Comparison of ENCODE assay signal across 9 cellular contexts in the genomic region with DNA sequence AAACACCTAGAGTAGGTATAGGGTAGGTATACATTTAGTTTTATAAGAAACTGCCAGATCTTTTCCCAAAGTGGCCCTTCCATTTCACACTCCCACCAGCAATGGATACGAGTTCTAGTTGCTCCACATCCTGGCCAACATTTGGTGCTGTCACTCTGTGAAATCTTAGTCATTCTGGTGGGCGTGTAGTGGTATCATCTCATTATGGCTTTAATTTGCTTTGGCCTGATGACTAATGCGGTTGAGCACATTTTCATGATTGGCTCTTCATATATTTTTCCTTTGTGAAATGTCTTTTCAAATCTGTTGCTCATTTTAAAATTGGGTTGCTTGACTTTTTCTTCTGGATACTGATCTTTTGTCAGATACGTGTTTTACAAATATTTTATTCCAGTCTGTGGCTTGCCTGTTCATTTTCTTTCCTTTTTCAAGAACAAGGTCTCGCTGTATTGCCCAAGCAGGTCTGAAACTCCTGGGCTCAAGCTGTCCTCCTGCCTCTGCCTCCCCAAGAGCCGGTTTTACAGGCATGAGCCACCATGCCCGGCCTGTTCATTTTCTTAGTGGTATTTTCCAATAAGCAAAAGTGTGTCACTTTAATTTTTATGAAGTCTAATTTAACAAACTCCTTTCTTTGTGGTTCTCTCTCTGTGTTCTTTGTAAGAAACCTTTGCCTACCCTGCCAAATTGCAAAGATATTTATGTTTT.
DNase-seq lines count a peak whose midpoint lies in the region; ATAC-seq and TF ChIP-seq lines count a peak whose summit lies in the region.
"Had no signal": no experiment of that assay in that cellular context is flagged by ENCODE, and none has a peak within 500 bp of the region (broad histone marks: within the 10 kb centered on the region; RNA-seq: fewer than 3 reads in every experiment).

No MANE protein-coding gene starts in this region.

- peaks cover 7% of the 10 kb centered on the region for H3K36me3 Mint-ChIP-seq in activated CD4-positive, alpha-beta T cell treated with anti-CD3 and anti-CD28 coated beads for 36 hours (ENCODE audit: low read depth)
- peaks cover 7% of the 10 kb centered on the region for H3K36me3 Mint-ChIP-seq in activated CD4-positive, alpha-beta T cell treated with anti-CD3 and anti-CD28 coated beads, Interleukin-2, amount 10 ng/mL, durations not matched to agents 24 days and 14 days (ENCODE audit: low read depth)
- H3K36me3 Mint-ChIP-seq in H9 (ENCODE audit: insufficient read depth in 1 of 3, low read depth in 3 of 3), result peaks cover 0 to 22% (median 0%) of the 10 kb centered on the region in 3 experiments; a peak in 4 of 7 replicates

- no peaks in the 10 kb centered on the region for H3K9me3 ChIP-seq in H9 (ENCODE audit: control insufficient read depth, low read depth, low read length)

- WGBS in H9 (ENCODE audit: extremely low coverage, insufficient read length, low lambda C conversion rate), result no CpG with 5 or more reads among the region's 7 CpGs

- TF ChIP-seq CTCF in fibroblast of mammary gland (conservative IDR thresholded peaks at IDR 0.05; ENCODE audit: control insufficient read depth, insufficient read depth, low read depth, low read length) (no peak), H9 (conservative IDR thresholded peaks at IDR 0.05) (no peak)

- H3K9me3 Mint-ChIP-seq in activated CD4-positive, alpha-beta T cell treated with anti-CD3 and anti-CD28 coated beads for 36 hours (ENCODE audit: low read depth), result peaks cover 6% of the 10 kb centered on the region
- H3K9me3 Mint-ChIP-seq in activated CD4-positive, alpha-beta T cell treated with anti-CD3 and anti-CD28 coated beads, Interleukin-2, amount 10 ng/mL, durations not matched to agents 24 days and 14 days, result peaks cover 9% of the 10 kb centered on the region
- peaks cover 2 to 6% of the 10 kb centered on the region in 2 experiments; a peak in 2 of 5 replicates for H3K9me3 Mint-ChIP-seq in H9

- H2BK20ac ChIP-seq in H9 (ENCODE audit: low read depth, low read length, poor library complexity, severe bottlenecking), result no peak overlapping the region

- intact Hi-C loops in activated CD4-positive, alpha-beta T cell treated with anti-CD3 and anti-CD28 coated beads for 36 hours (cut with DNase I, micrococcal nuclease), result loop anchor here (1.0 to 10.0 kb wide), 7 partner anchors 8 to 510 kb away; no protein-coding TSS in a partner anchor
- intact Hi-C loops in activated CD4-positive, alpha-beta T cell treated with anti-CD3 and anti-CD28 coated beads, Interleukin-2, amount 10 ng/mL, durations not matched to agents 24 days and 14 days (cut with micrococcal nuclease), result loop anchor here (1.0 to 5.0 kb wide), 4 partner anchors 9 to 334 kb away; no protein-coding TSS in a partner anchor

- H2BK12ac ChIP-seq in H9 (ENCODE audit: insufficient read length, low read depth, low read length), result no peak overlapping the region

- no peak overlapping the region for H3K56ac ChIP-seq in H9 (ENCODE audit: insufficient read length, low read depth, low read length)

- H3K9ac ChIP-seq in H9 (ENCODE audit: extremely low read depth, insufficient read length, low read length), result no peak overlapping the region

- H3K4ac ChIP-seq in H9 (ENCODE audit: low read depth, low read length), result no peak overlapping the region

- H3K23me2 ChIP-seq in H9 (ENCODE audit: insufficient read length, low read depth, low read length, poor library complexity, severe bottlenecking), result no peaks in the 10 kb centered on the region

- H3T11ph ChIP-seq in H9 (ENCODE audit: low read length), result no peak overlapping the region

- POLR2A ChIA-PET in activated CD4-positive, alpha-beta T cell treated with anti-CD3 and anti-CD28 coated beads for 36 hours (lab: Charles Lee), result no interaction called here

- H3K23ac ChIP-seq in H9 (ENCODE audit: insufficient read length, low read depth, low read length), result no peak overlapping the region

- no peak overlapping the region for H4K8ac ChIP-seq in H9 (replicated peaks; ENCODE audit: insufficient read length, low read depth, low read length)

- no peak overlapping the region for H2BK15ac ChIP-seq in H9 (ENCODE audit: low read depth, low read length)

- no peak overlapping the region for H3K27ac ChIP-seq in H9 (ENCODE audit: insufficient read length, low read depth, low read length)

- no peaks in the 10 kb centered on the region for H3K4me1 ChIP-seq in H9 (ENCODE audit: insufficient read depth, low read length)

- H2AFZ ChIP-seq in H9 (ENCODE audit: low read length), result no peak overlapping the region

- in situ Hi-C loops in G401 (cut with HindIII; ENCODE audit: low sequenced_read_pairs), result no loop called here

- H3K4me3 ChIP-seq in fibroblast of mammary gland (ENCODE audit: control insufficient read depth, low read depth, low read length), result no peak overlapping the region

- no peak overlapping the region for H3K4me2 ChIP-seq in H9 (ENCODE audit: insufficient read depth, insufficient read length, low read length)

- CTCF ChIA-PET in activated CD4-positive, alpha-beta T cell treated with anti-CD3 and anti-CD28 coated beads for 36 hours (lab: Charles Lee), result interaction anchor here (0.7 to 4.9 kb wide), 7 partner anchors 17 to 162 kb away, joined by 3 to 53 read pairs (median 13); no protein-coding TSS in a partner anchor

- no peak overlapping the region for H2BK120ac ChIP-seq in H9 (ENCODE audit: low read depth, low read length, poor library complexity, severe bottlenecking)

- H3K79me1 ChIP-seq in H9 (ENCODE audit: insufficient read depth, low read depth, low read length, poor library complexity, severe bottlenecking), result no peaks in the 10 kb centered on the region

- H2BK5ac ChIP-seq in H9 (ENCODE audit: insufficient read length, low read length), result no peak overlapping the region

- DNase-seq in activated CD4-positive, alpha-beta T cell treated with anti-CD3 and anti-CD28 coated beads for 36 hours, result peak; percentile 66
- no peak for DNase-seq in activated CD4-positive, alpha-beta T cell treated with anti-CD3 and anti-CD28 coated beads, Interleukin-2, amount 50 U/mL, for 1 hour
- DNase-seq in activated CD4-positive, alpha-beta T cell treated with anti-CD3 and anti-CD28 coated beads, Interleukin-2, amount 10 ng/mL, durations not matched to agents 24 days and 14 days, result peak; percentile 73
- DNase-seq in fibroblast of mammary gland (ENCODE audit: low read depth), result peak; percentile 98
- DNase-seq in stromal cell of bone marrow (ENCODE audit: low read depth), result peak; percentile 92
- no peak for DNase-seq in G401 (ENCODE audit: low spot score)
- no peak for DNase-seq in H9

- no peak overlapping the region for H4K91ac ChIP-seq in H9 (ENCODE audit: insufficient read length, low read depth, low read length)

- no peak overlapping the region for H3K14ac ChIP-seq in H9 (ENCODE audit: insufficient read depth, low read length)

- no peaks in the 10 kb centered on the region for H4K20me1 ChIP-seq in H9 (ENCODE audit: control insufficient read depth, insufficient read depth, insufficient read length)

- H2AK5ac ChIP-seq in H9 (ENCODE audit: insufficient read length, low read length), result no peak overlapping the region

- H3K27me3 Mint-ChIP-seq in activated CD4-positive, alpha-beta T cell treated with anti-CD3 and anti-CD28 coated beads for 36 hours, result no peaks in the 10 kb centered on the region
- H3K27me3 Mint-ChIP-seq in activated CD4-positive, alpha-beta T cell treated with anti-CD3 and anti-CD28 coated beads, Interleukin-2, amount 10 ng/mL, durations not matched to agents 24 days and 14 days, result no peaks in the 10 kb centered on the region
- H3K27me3 Mint-ChIP-seq in H9 (ENCODE audit: low read depth), result no peaks in the 10 kb centered on the region

- peak; percentile 59 for ATAC-seq in activated CD4-positive, alpha-beta T cell treated with anti-CD3 and anti-CD28 coated beads for 36 hours
- no peak for ATAC-seq in GM19035 (IDR thresholded peaks at IDR 0.05; ENCODE audit: unreplicated experiment)

- no peaks in the 10 kb centered on the region; the same call in 1 of the 2 replicates for H3K79me2 ChIP-seq in H9 (ENCODE audit: insufficient read depth, low read length)

- no peak overlapping the region for H4K5ac ChIP-seq in H9 (ENCODE audit: insufficient read length, low read depth, low read length)

- H3K4me3 Mint-ChIP-seq in activated CD4-positive, alpha-beta T cell treated with anti-CD3 and anti-CD28 coated beads for 36 hours, result peak overlapping the region; percentile 50
- peak overlapping the region; percentile 84 for H3K4me3 Mint-ChIP-seq in activated CD4-positive, alpha-beta T cell treated with anti-CD3 and anti-CD28 coated beads, Interleukin-2, amount 10 ng/mL, durations not matched to agents 24 days and 14 days
- H3K4me3 Mint-ChIP-seq in H9, result no peak overlapping the region
- H3K4me3 Mint-ChIP-seq: neural crest cell had no signal

- H3K18ac ChIP-seq in H9 (ENCODE audit: insufficient read length, low read depth, low read length), result no peak overlapping the region

- H3K27ac Mint-ChIP-seq in activated CD4-positive, alpha-beta T cell treated with anti-CD3 and anti-CD28 coated beads for 36 hours, result peak overlapping the region; percentile 88
- H3K27ac Mint-ChIP-seq in activated CD4-positive, alpha-beta T cell treated with anti-CD3 and anti-CD28 coated beads, Interleukin-2, amount 10 ng/mL, durations not matched to agents 24 days and 14 days, result peak overlapping the region; percentile 94
- H3K27ac Mint-ChIP-seq in H9, result peak overlapping the region in 1 of 3 experiments; percentile 92; a peak in 1 of 7 replicates

- H3K27me3 ChIP-seq in H9 (ENCODE audit: insufficient read depth, low read length), result no peaks in the 10 kb centered on the region

- H3K4me1 Mint-ChIP-seq in activated CD4-positive, alpha-beta T cell treated with anti-CD3 and anti-CD28 coated beads for 36 hours, result peaks cover 37% of the 10 kb centered on the region
- H3K4me1 Mint-ChIP-seq in activated CD4-positive, alpha-beta T cell treated with anti-CD3 and anti-CD28 coated beads, Interleukin-2, amount 10 ng/mL, durations not matched to agents 24 days and 14 days, result peaks cover 39% of the 10 kb centered on the region
- H3K4me1 Mint-ChIP-seq in H9, result peaks cover 16% of the 10 kb centered on the region in 2 experiments

Comparison
In these comparisons a context has a peak if more than half of its experiments do, and no peak if none do; other contexts are left out.
1. DNase-seq: peak in activated CD4-positive, alpha-beta T cell treated with anti-CD3 and anti-CD28 coated beads for 36 hours (single experiment), activated CD4-positive, alpha-beta T cell treated with anti-CD3 and anti-CD28 coated beads, Interleukin-2, amount 10 ng/mL, durations not matched to agents 24 days and 14 days (single experiment), fibroblast of mammary gland (single experiment) and stromal cell of bone marrow (single experiment); none in activated CD4-positive, alpha-beta T cell treated with anti-CD3 and anti-CD28 coated beads, Interleukin-2, amount 50 U/mL, for 1 hour (single experiment), G401 (single experiment) and H9 (single experiment).
2. H3K4me3 Mint-ChIP-seq: peak in activated CD4-positive, alpha-beta T cell treated with anti-CD3 and anti-CD28 coated beads for 36 hours (single experiment) and activated CD4-positive, alpha-beta T cell treated with anti-CD3 and anti-CD28 coated beads, Interleukin-2, amount 10 ng/mL, durations not matched to agents 24 days and 14 days (single experiment); none in H9 (0 of 2).